Comparison of ENCODE assay signal across 9 cellular contexts in the genomic region with DNA sequence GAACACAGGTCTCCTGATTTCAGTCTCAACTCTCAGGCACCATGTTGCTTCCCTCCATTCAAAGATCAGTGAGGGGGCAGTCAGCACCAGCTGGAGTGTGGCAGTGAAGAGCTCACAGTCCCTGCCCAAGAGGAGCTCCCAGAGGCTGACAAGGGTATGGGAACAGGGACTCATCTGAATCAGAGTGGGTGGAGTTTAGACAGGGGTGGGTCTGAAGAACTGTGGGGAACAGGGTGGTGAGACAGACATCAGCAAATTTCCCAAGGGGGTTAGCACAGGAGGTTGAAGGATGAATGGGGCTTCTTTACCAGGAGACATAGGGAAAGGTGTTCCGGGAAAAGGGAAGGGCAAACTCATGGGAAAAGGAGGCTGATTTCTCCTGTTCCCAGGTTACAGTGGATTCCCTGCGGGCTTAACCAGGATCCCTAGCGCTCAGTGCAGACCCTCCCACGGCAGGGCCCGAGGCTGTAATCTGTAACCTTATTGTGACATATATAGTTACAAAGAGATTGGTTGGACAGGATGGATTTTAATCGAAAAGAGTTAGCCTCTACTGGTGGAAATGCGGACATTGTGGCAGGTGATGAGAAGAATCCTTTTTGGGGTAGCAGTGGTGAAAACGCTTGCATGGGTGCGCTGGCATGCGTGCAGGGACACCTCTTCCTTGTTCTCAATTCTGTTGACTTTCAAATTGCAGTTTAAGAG.
A peak's percentile ranks its signal among the peaks of the same experiment; 100 is the strongest.
DNase-seq lines count a peak whose midpoint lies in the region; ATAC-seq, FAIRE-seq and TF ChIP-seq lines count a peak whose summit lies in the region.
"Had no signal": no experiment of that assay in that cellular context is flagged by ENCODE, and none has a peak within 500 bp of the region (broad histone marks: within the 10 kb centered on the region; RNA-seq: fewer than 3 reads in every experiment).

No MANE protein-coding gene starts in this region.

- peak overlapping the region; percentile 61; the same call in 1 of the 2 replicates for H2AFZ ChIP-seq in KMS-11 (ENCODE audit: low read depth)
- H2AFZ ChIP-seq: neural progenitor cell had no signal

- H4K20me1 ChIP-seq in KMS-11 (ENCODE audit: insufficient read depth) = no peaks in the 10 kb centered on the region

- H3K27ac Mint-ChIP-seq in mesothelial cell of epicardium (peak overlapping the region; percentile 92), CD14-positive monocyte (peak overlapping the region in 1 of 7 donors; percentile 53)
- H3K27ac Mint-ChIP-seq: neural progenitor cell had no signal

- no peak for ATAC-seq in HG03095 (IDR thresholded peaks at IDR 0.05; ENCODE audit: unreplicated experiment)
- ATAC-seq in HG02678 (IDR thresholded peaks at IDR 0.05; ENCODE audit: unreplicated experiment) = no peak

- H3K36me3 Mint-ChIP-seq in mesothelial cell of epicardium = peaks cover 5% of the 10 kb centered on the region
- peaks cover 15 to 21% of the 10 kb centered on the region in 2 donors for H3K36me3 Mint-ChIP-seq in CD14-positive monocyte
- H3K36me3 Mint-ChIP-seq: neural progenitor cell had no signal

- H3K27me3 Mint-ChIP-seq in mesothelial cell of epicardium (ENCODE audit: low read depth) = no peaks in the 10 kb centered on the region
- H3K27me3 Mint-ChIP-seq in CD14-positive monocyte (ENCODE audit: low read depth in 3 of 3) = peaks cover 0 to 2% (median 1%) of the 10 kb centered on the region in 3 donors

- H3K4me1 Mint-ChIP-seq in mesothelial cell of epicardium (peaks cover 21% of the 10 kb centered on the region), CD14-positive monocyte (peaks cover 35% of the 10 kb centered on the region)

- intact Hi-C loops in CD14-positive monocyte (cut with micrococcal nuclease) = loop anchor here in 1 of 2 donors (5.0 kb wide), 1 partner anchor 70 kb away; no protein-coding TSS in a partner anchor

- H3K36me3 ChIP-seq in KMS-11 (ENCODE audit: insufficient read depth) (no peaks in the 10 kb centered on the region), adipocyte (ENCODE audit: control insufficient read depth, insufficient read depth, low read length, severe bottlenecking) (peaks cover 31% of the 10 kb centered on the region)
- H3K36me3 ChIP-seq: neural progenitor cell had no signal

- TF ChIP-seq CTCF in KMS-11 (conservative IDR thresholded peaks at IDR 0.05; ENCODE audit: low read depth, low read length) (no peak), mesothelial cell of epicardium (IDR thresholded peaks at IDR 0.05; ENCODE audit: unreplicated experiment) (no peak), CD14-positive monocyte (IDR thresholded peaks at IDR 0.05) (no peak)

- no peaks in the 10 kb centered on the region for H3K9me3 ChIP-seq in adipocyte (ENCODE audit: control insufficient read depth, low read length)

- H3K4me1 ChIP-seq in KMS-11 (ENCODE audit: low read depth, poor library complexity, severe bottlenecking) (no peaks in the 10 kb centered on the region), adipocyte (ENCODE audit: control insufficient read depth, insufficient read depth, low read length) (peaks cover 44% of the 10 kb centered on the region)

- no peak overlapping the region for H3K4me3 ChIP-seq in KMS-11 (IDR thresholded peaks at IDR 0.05; ENCODE audit: insufficient read depth, low read depth, low read length)
- no peak overlapping the region for H3K4me3 ChIP-seq in adipocyte (ENCODE audit: low read length)
- H3K4me3 ChIP-seq: neural progenitor cell had no signal

- H3K27ac ChIP-seq in KMS-11 = no peak overlapping the region
- H3K27ac ChIP-seq: neural progenitor cell had no signal

- no peak overlapping the region for H3K4me2 ChIP-seq in KMS-11
- H3K4me2 ChIP-seq: neural progenitor cell had no signal

- peak; percentile 17 for DNase-seq in D341Med (ENCODE audit: low spot score)
- peak; percentile 20 for DNase-seq in adipocyte (ENCODE audit: low read depth)
- DNase-seq in mesothelial cell of epicardium (ENCODE audit: low spot score in 2 of 2, unreplicated experiment in 2 of 2) = peak in 1 of 2 experiments; percentile 30
- DNase-seq in CD14-positive monocyte (ENCODE audit: low spot score) = no peak
- no peak for DNase-seq in frontal cortex (ENCODE audit: low spot score in 2 of 2)

- FAIRE-seq in frontal cortex (lab: Jason Lieb, UNC) = no peak

- H3K4me3 Mint-ChIP-seq in mesothelial cell of epicardium (no peak overlapping the region), CD14-positive monocyte (no peak overlapping the region)
- H3K4me3 Mint-ChIP-seq: neural progenitor cell had no signal

- H3K27me3 ChIP-seq in KMS-11 (ENCODE audit: insufficient read depth, low read depth) (no peaks in the 10 kb centered on the region), adipocyte (replicated peaks; ENCODE audit: control insufficient read depth, insufficient read depth, low read length) (no peaks in the 10 kb centered on the region)
- H3K27me3 ChIP-seq: neural progenitor cell had no signal

- no peak overlapping the region for H3K9ac ChIP-seq in KMS-11
- peak overlapping the region; percentile 33 for H3K9ac ChIP-seq in adipocyte (ENCODE audit: low read length)
- H3K9ac ChIP-seq: neural progenitor cell had no signal

- H3K9me3 Mint-ChIP-seq in mesothelial cell of epicardium (no peaks in the 10 kb centered on the region), CD14-positive monocyte (peaks cover 0 to 4% (median 0%) of the 10 kb centered on the region in 7 donors)
- H3K9me3 Mint-ChIP-seq: neural progenitor cell had no signal

- no peaks in the 10 kb centered on the region for H3K79me2 ChIP-seq in KMS-11 (ENCODE audit: insufficient read depth, low read depth)

Comparison
In these comparisons a context has a peak if more than half of its experiments do, and no peak if none do; other contexts are left out.
1. DNase-seq: peak in D341Med (single experiment) and adipocyte (single experiment); none in CD14-positive monocyte (single experiment) and frontal cortex (0 of 2).